Comparison of ENCODE assay signal across 13 cellular contexts in the genomic region with DNA sequence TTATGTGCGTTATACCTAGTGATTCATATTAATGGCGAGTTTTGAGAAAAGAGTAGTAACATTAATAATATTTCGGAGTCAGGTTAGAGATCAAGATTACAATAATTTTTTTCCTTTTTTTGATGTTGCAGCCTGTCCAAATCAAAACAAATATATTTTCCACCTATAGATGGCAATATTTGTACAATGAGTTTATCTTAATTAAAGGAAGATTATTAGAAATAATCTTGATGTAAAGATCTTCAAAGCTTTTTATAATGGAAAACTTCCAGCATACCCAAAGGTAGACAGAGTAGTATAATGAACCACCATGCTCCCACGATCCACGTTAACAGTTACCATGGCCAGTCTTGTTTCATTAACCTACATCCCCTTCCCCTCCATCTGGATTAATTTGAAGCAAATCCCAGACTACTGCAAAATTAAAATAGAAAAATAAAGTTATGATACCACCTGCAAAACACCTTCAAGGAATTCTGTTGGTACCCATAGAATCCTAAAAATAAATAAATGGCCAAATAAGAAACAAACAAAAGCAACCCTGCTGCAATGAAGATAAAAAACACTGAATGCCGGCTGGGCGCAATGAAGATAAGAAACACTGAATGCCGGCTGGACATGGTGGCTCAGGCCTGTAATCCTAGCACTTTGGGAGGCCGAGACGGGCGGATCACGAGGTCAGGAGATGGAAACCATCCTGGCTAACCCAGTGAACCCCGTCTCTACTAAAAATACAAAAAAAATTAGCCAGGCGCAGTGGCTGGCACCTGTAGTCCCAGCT. TPM values are rescaled to one million over a fixed set of nuclear protein-coding genes. Genes with fewer than 3 reads are reported as not detected.
DNase-seq lines count a peak whose midpoint lies in the region; ATAC-seq and TF ChIP-seq lines count a peak whose summit lies in the region.
"Had no signal": no experiment of that assay in that cellular context is flagged by ENCODE, and none has a peak within 500 bp of the region (broad histone marks: within the 10 kb centered on the region; RNA-seq: fewer than 3 reads in every experiment).

No MANE protein-coding gene starts in this region.

- no peak overlapping the region for H3K4me3 Mint-ChIP-seq in GM23338
- H3K4me3 Mint-ChIP-seq: activated T-helper 1 cell treated with anti-CD3 and anti-CD28 coated beads, Interleukin-12 subunit alpha, Interleukin-12 subunit beta, Interleukin-2, Interleukin-4 antibody, amounts not matched to agents 30 ng/mL and 10 ng/mL and 1 ng/mL, durations not matched to agents 14 hours and 24 hours and 36 hours; dendritic cell treated with granulocyte-macrophage colony-stimulating factor and Interleukin-4, amounts not matched to agents 40 ng/mL and 50 ng/mL, for 4 days had no signal

- H3K79me2 ChIP-seq in GM23338 (replicated peaks; ENCODE audit: insufficient read depth), result no peaks in the 10 kb centered on the region

- TF ChIP-seq CTCF in AG09309 (IDR thresholded peaks at IDR 0.05; ENCODE audit: control insufficient read depth, insufficient read depth, low read depth, low read length, missing control alignments) (peak; percentile 2), GM23338 (conservative IDR thresholded peaks at IDR 0.05; ENCODE audit: low read depth in 2 of 2) (peak in 1 of 2 experiments; percentile 26; a peak in 2 of 4 replicates), fibroblast of pulmonary artery (IDR thresholded peaks at IDR 0.05; ENCODE audit: low read length, missing control alignments) (peak; percentile 13)

- DNase-seq in AG09309 (ENCODE audit: low read depth), result no peak
- no peak for DNase-seq in GM23338 (ENCODE audit: low spot score)
- peak; percentile 18 for DNase-seq in RKO (ENCODE audit: low spot score)
- DNase-seq in fibroblast of pulmonary artery (ENCODE audit: low read depth), result peak; percentile 7
- no peak for DNase-seq in posterior vena cava (ENCODE audit: low spot score)
- DNase-seq in NCI-H345 treated with DMSO at 0.1 percent for 48 hours (lab: John Stamatoyannopoulos, UW; ENCODE audit: unreplicated experiment), result no peak
- no peak for DNase-seq in NCI-H226
- DNase-seq: head of caudate nucleus, WERI-Rb-1 had no signal

- no peak overlapping the region for H3K27ac ChIP-seq in GM23338 (ENCODE audit: low read depth)
- H3K27ac ChIP-seq: suprapubic skin, WERI-Rb-1 had no signal

- H3K4me1 Mint-ChIP-seq in GM23338, result peaks cover 32% of the 10 kb centered on the region

- no peaks in the 10 kb centered on the region for H3K27me3 Mint-ChIP-seq in GM23338 (ENCODE audit: insufficient read depth, low read depth, poor library complexity)

- peak overlapping the region; percentile 23; the same call in 1 of the 2 replicates for H2AFZ ChIP-seq in GM23338

- H3K36me3 ChIP-seq in GM23338 (ENCODE audit: insufficient read depth), result no peaks in the 10 kb centered on the region
- H3K36me3 ChIP-seq: suprapubic skin, WERI-Rb-1 had no signal

- H3K27ac Mint-ChIP-seq in GM23338, result no peak overlapping the region
- H3K27ac Mint-ChIP-seq: activated T-helper 1 cell treated with anti-CD3 and anti-CD28 coated beads, Interleukin-12 subunit alpha, Interleukin-12 subunit beta, Interleukin-2, Interleukin-4 antibody, amounts not matched to agents 30 ng/mL and 10 ng/mL and 1 ng/mL, durations not matched to agents 14 hours and 24 hours and 36 hours; dendritic cell treated with granulocyte-macrophage colony-stimulating factor and Interleukin-4, amounts not matched to agents 40 ng/mL and 50 ng/mL, for 4 days had no signal

- H3K4me3 ChIP-seq in AG09309 (ENCODE audit: control insufficient read depth, low read depth, low read length) (no peak overlapping the region), GM23338 (no peak overlapping the region), fibroblast of pulmonary artery (replicated peaks; ENCODE audit: low read depth, low read length) (no peak overlapping the region)
- H3K4me3 ChIP-seq: suprapubic skin had no signal

- no peaks in the 10 kb centered on the region for H3F3A ChIP-seq in GM23338 (replicated peaks; ENCODE audit: low read depth)

- H3K4me2 ChIP-seq in GM23338, result no peak overlapping the region

- H3K4me1 ChIP-seq in GM23338 (ENCODE audit: insufficient read depth), result peaks cover 20% of the 10 kb centered on the region
- H3K4me1 ChIP-seq: suprapubic skin had no signal

- intact Hi-C loops in posterior vena cava (cut with DNase I), result no loop called here

- no peaks in the 10 kb centered on the region for H3K9me2 ChIP-seq in GM23338 (ENCODE audit: insufficient read depth)

- no peak for ATAC-seq in GM23338
- ATAC-seq in GM21515 (IDR thresholded peaks at IDR 0.05; ENCODE audit: unreplicated experiment), result no peak

- no peaks in the 10 kb centered on the region for H4K20me1 ChIP-seq in GM23338 (replicated peaks; ENCODE audit: insufficient read depth)

- no peaks in the 10 kb centered on the region for H3K27me3 ChIP-seq in GM23338 (ENCODE audit: insufficient read depth)

- H3K9me3 Mint-ChIP-seq in GM23338, result 0 out of 3 replicates have a peak, but pooled peaks cover 2% of the 10 kb centered on the region
- H3K9me3 Mint-ChIP-seq: activated T-helper 1 cell treated with anti-CD3 and anti-CD28 coated beads, Interleukin-12 subunit alpha, Interleukin-12 subunit beta, Interleukin-2, Interleukin-4 antibody, amounts not matched to agents 30 ng/mL and 10 ng/mL and 1 ng/mL, durations not matched to agents 14 hours and 24 hours and 36 hours; dendritic cell treated with granulocyte-macrophage colony-stimulating factor and Interleukin-4, amounts not matched to agents 40 ng/mL and 50 ng/mL, for 4 days had no signal

- no peaks in the 10 kb centered on the region for H3K36me3 Mint-ChIP-seq in GM23338 (ENCODE audit: low read depth)

TF ChIP-seq in GM23338, 12 proteins besides CTCF, POLR2A, EP300 and RAD21:
- TF ChIP-seq EZH2phosphoT487 (IDR thresholded peaks at IDR 0.05; ENCODE audit: unreplicated experiment) (no peak), NANOG (IDR thresholded peaks at IDR 0.05; ENCODE audit: borderline replicate concordance) (no peak), ZNF114 (CRISPR knock-in tag; IDR thresholded peaks at IDR 0.05) (no peak)

RNA-seq across cellular contexts. Expression of gene GINS3, which starts 46.5 kb away (rescaled TPM):
- 17.0 and 17.8 TPM in 2 replicates for total RNA-seq in GM23338 (2014; rRNA removed; shearing (Covaris generic))
- polyA plus RNA-seq in GM23338 (2016; fragmentation: Nextera tagmentation; extraction: Ambion mirVana), result 8.8 and 9.4 TPM in 2 replicates
- total RNA-seq in posterior vena cava, result 1 to 10 TPM; 1.6 to 2.0 TPM

RNA-seq across cellular contexts. Expression of gene PRSS54, which starts 50.9 kb away (rescaled TPM):
- total RNA-seq in GM23338 (2014; rRNA removed; shearing (Covaris generic)), result not detected in 2 replicates
- not detected in 2 replicates for polyA plus RNA-seq in GM23338 (2016; fragmentation: Nextera tagmentation; extraction: Ambion mirVana)
- total RNA-seq in posterior vena cava, result not detected
- total RNA-seq: activated T-helper 1 cell treated with anti-CD3 and anti-CD28 coated beads, Interleukin-12 subunit alpha, Interleukin-12 subunit beta, Interleukin-2, Interleukin-4 antibody, amounts not matched to agents 30 ng/mL and 10 ng/mL and 1 ng/mL, durations not matched to agents 14 hours and 24 hours and 36 hours; suprapubic skin had no signal

Comparison
In these comparisons a context has a peak if more than half of its experiments do, and no peak if none do; other contexts are left out.
1. DNase-seq: peak in RKO (single experiment) and fibroblast of pulmonary artery (single experiment); none in AG09309 (single experiment), GM23338 (single experiment), posterior vena cava (single experiment), NCI-H345 treated with DMSO at 0.1 percent for 48 hours (single experiment) and NCI-H226 (single experiment).